In genomic region chr1:31989964-31990363, GRCh38 we compare ENCODE assay signal across 26 cellular contexts.
"Had no signal": no experiment of that assay in that cellular context is flagged by ENCODE, and none has a peak within 500 bp of the region (broad histone marks: within the 10 kb centered on the region; RNA-seq: fewer than 3 reads in every experiment).

No MANE protein-coding gene starts in this region.

- H3K36me3 ChIP-seq: breast epithelium, esophagus squamous epithelium, heart right ventricle, neural progenitor cell, transverse colon had no signal

- H3K4me3 Mint-ChIP-seq: activated B cell treated with CpG ODN at 0.5 μM for 24 hours; activated CD4-positive, alpha-beta memory T cell treated with anti-CD3 and anti-CD28 coated beads for 36 hours; memory B cell; natural killer cell; neural progenitor cell had no signal

- H3K27me3 ChIP-seq: breast epithelium, esophagus squamous epithelium, heart right ventricle, neural progenitor cell, testis, transverse colon had no signal

- H3K9me3 Mint-ChIP-seq: activated B cell treated with CpG ODN at 0.5 μM for 24 hours; activated CD4-positive, alpha-beta memory T cell treated with anti-CD3 and anti-CD28 coated beads for 36 hours; memory B cell; natural killer cell; neural progenitor cell had no signal

- H3K27ac Mint-ChIP-seq: activated B cell treated with CpG ODN at 0.5 μM for 24 hours; activated CD4-positive, alpha-beta memory T cell treated with anti-CD3 and anti-CD28 coated beads for 36 hours; memory B cell; neural progenitor cell had no signal

- H3K9me3 ChIP-seq: breast epithelium, esophagus squamous epithelium, heart right ventricle, psoas muscle, testis, transverse colon had no signal

- H3K4me1 ChIP-seq: breast epithelium, neural progenitor cell, parathyroid adenoma, psoas muscle, testis had no signal

- H3K27ac ChIP-seq: breast epithelium, epithelial cell of prostate, esophagus squamous epithelium, heart right ventricle, neural progenitor cell, parathyroid adenoma, psoas muscle, testis, transverse colon had no signal

- H3K9ac ChIP-seq: neural progenitor cell, parathyroid adenoma had no signal

- H3K4me3 ChIP-seq: breast epithelium, esophagus squamous epithelium, heart right ventricle, neural progenitor cell, psoas muscle, smooth muscle cell, testis, transverse colon had no signal

- H3K27me3 Mint-ChIP-seq: activated B cell treated with CpG ODN at 0.5 μM for 24 hours; activated CD4-positive, alpha-beta memory T cell treated with anti-CD3 and anti-CD28 coated beads for 36 hours; memory B cell had no signal

- ATAC-seq: heart right ventricle; natural killer cell; psoas muscle; stimulated activated naive CD8-positive, alpha-beta T cell treated with anti-CD3 and anti-CD28 coated beads, Interleukin-15, Interleukin-2, amounts not matched to agents 100 U/mL and 50 U/mL, for 24 hours had no signal

- H3K36me3 Mint-ChIP-seq: activated CD4-positive, alpha-beta memory T cell treated with anti-CD3 and anti-CD28 coated beads for 36 hours; memory B cell; natural killer cell; neural progenitor cell had no signal

- H3K4me2 ChIP-seq: neural progenitor cell, smooth muscle cell had no signal

- DNase-seq: activated B cell treated with CpG ODN at 0.5 μM for 24 hours; activated CD4-positive, alpha-beta memory T cell treated with anti-CD3 and anti-CD28 coated beads for 36 hours; activated CD4-positive, alpha-beta T cell treated with anti-CD3 and anti-CD28 coated beads for 4 hours; activated effector memory CD4-positive, alpha-beta T cell treated with Interleukin-2 at 50 U/mL for 16 hours; activated naive CD4-positive, alpha-beta T cell treated with Interleukin-2 at 50 U/mL for 16 hours; activated T-cell treated with anti-CD3 and anti-CD28 coated beads, Interleukin-2, amount 50 U/mL, for 48 hours; dermis blood vessel endothelial cell; effector CD4-positive, alpha-beta T cell; esophagus squamous epithelium; foreskin melanocyte; heart right ventricle; midbrain; natural killer cell; occipital lobe; psoas muscle; stimulated activated CD4-positive, alpha-beta T cell treated with anti-CD3 and anti-CD28 coated beads, Interleukin-1b, Interleukin-23, amount 100 ng/mL, for 48 hours; stimulated activated naive CD8-positive, alpha-beta T cell treated with anti-CD3 and anti-CD28 coated beads, Interleukin-15, Interleukin-2, amounts not matched to agents 100 U/mL and 50 U/mL, for 24 hours; SW 1271; testis; transverse colon had no signal
